In genomic region chr6:144951730-144952437, GRCh38 we compare ENCODE assay signal across 15 cellular contexts.
DNase-seq lines count a peak whose midpoint lies in the region; ATAC-seq and TF ChIP-seq lines count a peak whose summit lies in the region.
"Had no signal": no experiment of that assay in that cellular context is flagged by ENCODE, and none has a peak within 500 bp of the region (broad histone marks: within the 10 kb centered on the region; RNA-seq: fewer than 3 reads in every experiment).

No MANE protein-coding gene starts in this region.

- H3K4me3 ChIP-seq in BE2C (ENCODE audit: low read depth, low read length) (no peak overlapping the region), HUES48 (ENCODE audit: low read depth, low read length) (no peak overlapping the region), mesendoderm (ENCODE audit: low read length) (no peak overlapping the region)
- H3K4me3 ChIP-seq: K562 had no signal

- H3K9me3 ChIP-seq in BE2C: no peaks in the 10 kb centered on the region; the same call in 1 of the 2 replicates
- H3K9me3 ChIP-seq in HUES48 (ENCODE audit: control insufficient read depth, insufficient read depth, low read length): no peaks in the 10 kb centered on the region

- H3K79me1 ChIP-seq in mesendoderm (ENCODE audit: low read length): no peaks in the 10 kb centered on the region

- no peak overlapping the region for H4K8ac ChIP-seq in mesendoderm (ENCODE audit: low read depth, low read length)

- peak overlapping the region; percentile 17 for H2BK5ac ChIP-seq in mesendoderm (ENCODE audit: low read length)

- H2BK120ac ChIP-seq in mesendoderm (ENCODE audit: low read depth, low read length): no peak overlapping the region

- H3K27ac ChIP-seq in HUES48 (ENCODE audit: low read depth, low read length) (peak overlapping the region; percentile 67), mesendoderm (ENCODE audit: low read depth, low read length) (no peak overlapping the region)
- H3K27ac ChIP-seq: C4-2B had no signal

- H3K56ac ChIP-seq in mesendoderm (ENCODE audit: low read length): no peak overlapping the region

- ATAC-seq in GM18861 (IDR thresholded peaks at IDR 0.05; ENCODE audit: unreplicated experiment): no peak
- ATAC-seq: K562 had no signal

- no peak overlapping the region for H2AK5ac ChIP-seq in mesendoderm (ENCODE audit: low read length)

- no peak overlapping the region for H3K4me2 ChIP-seq in mesendoderm (ENCODE audit: low read length)

- no peaks in the 10 kb centered on the region for H3K79me2 ChIP-seq in mesendoderm (ENCODE audit: control insufficient read depth, insufficient read depth, low read length)

- no peak overlapping the region for H4K5ac ChIP-seq in mesendoderm (ENCODE audit: low read length)

- 0 out of 2 replicates have a peak, but pooled peaks have one; percentile 4 for TF ChIP-seq CTCF in BE2C (IDR thresholded peaks at IDR 0.05; ENCODE audit: low read depth, low read length)

- H3K4ac ChIP-seq in mesendoderm (ENCODE audit: low read depth, low read length): no peak overlapping the region

- H3K36me3 ChIP-seq in BE2C (no peaks in the 10 kb centered on the region), HUES48 (ENCODE audit: control insufficient read depth, insufficient read depth, low read length) (no peaks in the 10 kb centered on the region), mesendoderm (ENCODE audit: control insufficient read depth, insufficient read depth, low read length) (no peaks in the 10 kb centered on the region)

- H3K27me3 ChIP-seq in BE2C (no peaks in the 10 kb centered on the region), HUES48 (ENCODE audit: control insufficient read depth, insufficient read depth, low read length) (no peaks in the 10 kb centered on the region), mesendoderm (ENCODE audit: insufficient read depth, low read length, poor library complexity) (no peaks in the 10 kb centered on the region)

- no peak overlapping the region for H2BK15ac ChIP-seq in mesendoderm (replicated peaks; ENCODE audit: low read depth)

- H3K9ac ChIP-seq in HUES48 (ENCODE audit: low read depth, low read length): no peak overlapping the region
- H3K9ac ChIP-seq in mesendoderm (ENCODE audit: low read length): no peak overlapping the region

- WGBS in mesendoderm (ENCODE audit: extremely low coverage, insufficient coverage, low lambda C conversion rate): no CpG with 5 or more reads among the region's 3 CpGs

- H3K4me1 ChIP-seq in BE2C: no peaks in the 10 kb centered on the region; the same call in 1 of the 2 replicates
- peaks cover 38% of the 10 kb centered on the region for H3K4me1 ChIP-seq in HUES48 (ENCODE audit: control insufficient read depth, insufficient read depth, low read length)
- peaks cover 6% of the 10 kb centered on the region for H3K4me1 ChIP-seq in mesendoderm (ENCODE audit: control insufficient read depth, low read depth, low read length)

- H3K23ac ChIP-seq in mesendoderm (ENCODE audit: low read length): no peak overlapping the region

- H3K18ac ChIP-seq in mesendoderm (ENCODE audit: low read length): no peak overlapping the region

- no peak for DNase-seq in BE2C
- peak; percentile 11 for DNase-seq in dedifferentiated amniotic fluid mesenchymal stem cell (ENCODE audit: extremely low spot score)
- peak; percentile 37 for DNase-seq in mesendoderm
- no peak for DNase-seq in AG08396 (ENCODE audit: low spot score)
- no peak for DNase-seq in COLO829 (ENCODE audit: low spot score)
- DNase-seq: 8988T; ACHN; CD4-positive, alpha-beta memory T cell; COR-L47; DMS79 treated with DMSO at 0.1 percent for 48 hours; EL had no signal

Comparison
In these comparisons a context has a peak if more than half of its experiments do, and no peak if none do; other contexts are left out.
1. DNase-seq: peak in dedifferentiated amniotic fluid mesenchymal stem cell (single experiment) and mesendoderm (single experiment); none in BE2C (single experiment), AG08396 (single experiment) and COLO829 (single experiment).